22 cellular contexts compared by ENCODE assay signal in genomic region chr2:145652051-145652450, GRCh38.
"Had no signal": no experiment of that assay in that cellular context is flagged by ENCODE, and none has a peak within 500 bp of the region (broad histone marks: within the 10 kb centered on the region; RNA-seq: fewer than 3 reads in every experiment).

No MANE protein-coding gene starts in this region.

- H3K27me3 ChIP-seq: body of pancreas, sigmoid colon, tibial artery had no signal

- H3K36me3 ChIP-seq: sigmoid colon, tibial artery had no signal

- H3K4me1 Mint-ChIP-seq: activated CD4-positive, alpha-beta memory T cell treated with anti-CD3 and anti-CD28 coated beads, Interleukin-2, amount 10 ng/mL, durations not matched to agents 7 days and 5 days; activated CD8-positive, alpha-beta memory T cell treated with anti-CD3 and anti-CD28 coated beads, Interleukin-2, amount 10 ng/mL, durations not matched to agents 7 days and 5 days; activated naive CD8-positive, alpha-beta T cell treated with anti-CD3 and anti-CD28 coated beads for 36 hours; endodermal cell; immature natural killer cell; naive thymus-derived CD8-positive, alpha-beta T cell had no signal

- DNase-seq: activated CD4-positive, alpha-beta memory T cell treated with anti-CD3 and anti-CD28 coated beads, Interleukin-2, amount 10 ng/mL, durations not matched to agents 7 days and 5 days; activated CD4-positive, alpha-beta T cell treated with anti-CD3 and anti-CD28 coated beads for 48 hours; activated CD4-positive, CD25-positive, alpha-beta regulatory T cell; activated CD8-positive, alpha-beta memory T cell treated with anti-CD3 and anti-CD28 coated beads, Interleukin-2, amount 10 ng/mL, durations not matched to agents 7 days and 5 days; activated naive CD4-positive, alpha-beta T cell; activated naive CD8-positive, alpha-beta T cell treated with anti-CD3 and anti-CD28 coated beads for 36 hours; body of pancreas; caudate nucleus; endodermal cell; head of caudate nucleus; immature natural killer cell; left ventricle myocardium superior; naive thymus-derived CD8-positive, alpha-beta T cell; nucleus accumbens; sigmoid colon; stimulated activated CD4-positive, alpha-beta T cell treated with anti-CD3 and anti-CD28 coated beads, Interleukin-2, amount 100 ng/mL, for 24 hours; stimulated activated naive CD8-positive, alpha-beta T cell treated with anti-CD3 and anti-CD28 coated beads, Interleukin-15, Interleukin-2, amounts not matched to agents 100 U/mL and 50 U/mL, for 24 hours; substantia nigra; T-helper 1 cell; T-helper 9 cell; tibial artery had no signal

- H3K9me3 Mint-ChIP-seq: activated CD4-positive, alpha-beta memory T cell treated with anti-CD3 and anti-CD28 coated beads, Interleukin-2, amount 10 ng/mL, durations not matched to agents 7 days and 5 days; activated naive CD8-positive, alpha-beta T cell treated with anti-CD3 and anti-CD28 coated beads for 36 hours; endodermal cell; immature natural killer cell had no signal

- H3K27ac ChIP-seq: body of pancreas, sigmoid colon, tibial artery had no signal

- H3K27me3 Mint-ChIP-seq: activated CD4-positive, alpha-beta memory T cell treated with anti-CD3 and anti-CD28 coated beads, Interleukin-2, amount 10 ng/mL, durations not matched to agents 7 days and 5 days; activated CD8-positive, alpha-beta memory T cell treated with anti-CD3 and anti-CD28 coated beads, Interleukin-2, amount 10 ng/mL, durations not matched to agents 7 days and 5 days; activated naive CD8-positive, alpha-beta T cell treated with anti-CD3 and anti-CD28 coated beads for 36 hours; memory B cell; naive thymus-derived CD8-positive, alpha-beta T cell had no signal

- H3K36me3 Mint-ChIP-seq: activated CD8-positive, alpha-beta memory T cell treated with anti-CD3 and anti-CD28 coated beads, Interleukin-2, amount 10 ng/mL, durations not matched to agents 7 days and 5 days; activated naive CD8-positive, alpha-beta T cell treated with anti-CD3 and anti-CD28 coated beads for 36 hours; immature natural killer cell; memory B cell; naive thymus-derived CD8-positive, alpha-beta T cell had no signal

- H3K4me3 Mint-ChIP-seq: activated CD4-positive, alpha-beta memory T cell treated with anti-CD3 and anti-CD28 coated beads, Interleukin-2, amount 10 ng/mL, durations not matched to agents 7 days and 5 days; activated CD8-positive, alpha-beta memory T cell treated with anti-CD3 and anti-CD28 coated beads, Interleukin-2, amount 10 ng/mL, durations not matched to agents 7 days and 5 days; activated naive CD8-positive, alpha-beta T cell treated with anti-CD3 and anti-CD28 coated beads for 36 hours; endodermal cell; immature natural killer cell; memory B cell; naive thymus-derived CD8-positive, alpha-beta T cell had no signal

- H3K9me3 ChIP-seq: body of pancreas, sigmoid colon, tibial artery had no signal

- H3K4me3 ChIP-seq: body of pancreas, sigmoid colon, tibial artery had no signal

- ATAC-seq: activated CD8-positive, alpha-beta memory T cell treated with anti-CD3 and anti-CD28 coated beads, Interleukin-2, amount 10 ng/mL, durations not matched to agents 7 days and 5 days; body of pancreas; left ventricle myocardium superior; naive thymus-derived CD8-positive, alpha-beta T cell; stimulated activated naive CD8-positive, alpha-beta T cell treated with anti-CD3 and anti-CD28 coated beads, Interleukin-15, Interleukin-2, amounts not matched to agents 100 U/mL and 50 U/mL, for 24 hours had no signal

- H3K27ac Mint-ChIP-seq: activated CD4-positive, alpha-beta memory T cell treated with anti-CD3 and anti-CD28 coated beads, Interleukin-2, amount 10 ng/mL, durations not matched to agents 7 days and 5 days; activated CD8-positive, alpha-beta memory T cell treated with anti-CD3 and anti-CD28 coated beads, Interleukin-2, amount 10 ng/mL, durations not matched to agents 7 days and 5 days; activated naive CD8-positive, alpha-beta T cell treated with anti-CD3 and anti-CD28 coated beads for 36 hours; endodermal cell; immature natural killer cell; memory B cell; naive thymus-derived CD8-positive, alpha-beta T cell had no signal

- H3K4me1 ChIP-seq: body of pancreas, sigmoid colon had no signal
